29 cellular contexts compared by ENCODE assay signal in genomic region chr10:20765066-20765465, GRCh38.
"Had no signal": no experiment of that assay in that cellular context is flagged by ENCODE, and none has a peak within 500 bp of the region (broad histone marks: within the 10 kb centered on the region; RNA-seq: fewer than 3 reads in every experiment).

No MANE protein-coding gene starts in this region.

- H3K9ac ChIP-seq: neural progenitor cell, parathyroid adenoma had no signal

- H2AFZ ChIP-seq: neural progenitor cell, parathyroid adenoma had no signal

- H3K36me3 ChIP-seq: neural progenitor cell, ovary, spleen, suprapubic skin, tibial artery, transverse colon, upper lobe of right lung, vagina had no signal

- H3K79me2 ChIP-seq: parathyroid adenoma had no signal

- H3K27me3 ChIP-seq: neural progenitor cell, ovary, spleen, suprapubic skin, testis, tibial artery, transverse colon, upper lobe of right lung, vagina had no signal

- DNase-seq: naive thymus-derived CD4-positive, alpha-beta T cell; natural killer cell; occipital lobe; ovary; posterior cingulate gyrus; psoas muscle; right cardiac atrium; spleen; stimulated activated CD4-positive, alpha-beta T cell treated with anti-CD3 and anti-CD28 coated beads, Interleukin-12 subunit alpha, Interleukin-12 subunit beta, amount 100 ng/mL, for 4 hours; stimulated activated CD4-positive, alpha-beta T cell treated with anti-CD3 and anti-CD28 coated beads, Interleukin-1b, Interleukin-23, amount 100 ng/mL, for 48 hours; stimulated activated CD4-positive, alpha-beta T cell treated with anti-CD3 and anti-CD28 coated beads, Interleukin-4, amount 100 ng/mL, for 1 hour; stimulated activated CD4-positive, alpha-beta T cell treated with anti-CD3 and anti-CD28 coated beads, Interleukin-4, amount 100 ng/mL, for 4 hours; stimulated activated CD8-positive, alpha-beta memory T cell treated with anti-CD3 and anti-CD28 coated beads, Interleukin-4, amount 100 ng/mL, for 48 hours; stimulated activated naive CD4-positive, alpha-beta T cell; stimulated activated naive CD8-positive, alpha-beta T cell treated with anti-CD3 and anti-CD28 coated beads, Interleukin-15, amount 100 ng/mL, for 72 hours; stimulated activated naive CD8-positive, alpha-beta T cell treated with anti-CD3 and anti-CD28 coated beads, Interleukin-15, Interleukin-2, amounts not matched to agents 100 U/mL and 50 U/mL, for 24 hours; substantia nigra; testis; tibial artery; transverse colon; upper lobe of right lung had no signal

- ATAC-seq: naive thymus-derived CD4-positive, alpha-beta T cell; natural killer cell; psoas muscle; right cardiac atrium; sciatic nerve; stimulated activated memory B cell treated with anti-CD40 and anti-IgM and Interleukin-4, amounts not matched to agents 10 μg/mL and 1 μg/mL and 100 μg/mL, for 72 hours; stimulated activated naive CD8-positive, alpha-beta T cell treated with anti-CD3 and anti-CD28 coated beads, Interleukin-15, amount 100 ng/mL, for 72 hours; stimulated activated naive CD8-positive, alpha-beta T cell treated with anti-CD3 and anti-CD28 coated beads, Interleukin-15, Interleukin-2, amounts not matched to agents 100 U/mL and 50 U/mL, for 24 hours; upper lobe of right lung had no signal

- H3K4me3 ChIP-seq: neural progenitor cell, ovary, psoas muscle, skin epidermis, smooth muscle cell, spleen, suprapubic skin, testis, tibial artery, transverse colon, upper lobe of right lung, vagina had no signal

- H3K9me3 ChIP-seq: ovary, psoas muscle, spleen, suprapubic skin, testis, tibial artery, transverse colon, upper lobe of right lung, vagina had no signal

- H3K27ac ChIP-seq: neural progenitor cell, ovary, parathyroid adenoma, psoas muscle, skin epidermis, spleen, suprapubic skin, testis, tibial artery, transverse colon, upper lobe of right lung, vagina had no signal

- H3K4me2 ChIP-seq: neural progenitor cell, smooth muscle cell had no signal

- H3K4me1 ChIP-seq: neural progenitor cell, parathyroid adenoma, psoas muscle, spleen, testis, transverse colon, upper lobe of right lung, vagina had no signal
